In genomic region chr1:226761322-226761721, GRCh38 we compare ENCODE assay signal across 16 cellular contexts.
"Had no signal": no experiment of that assay in that cellular context is flagged by ENCODE, and none has a peak within 500 bp of the region (broad histone marks: within the 10 kb centered on the region; RNA-seq: fewer than 3 reads in every experiment).

No MANE protein-coding gene starts in this region.

- ATAC-seq: activated naive CD8-positive, alpha-beta T cell treated with anti-CD3 and anti-CD28 coated beads, Interleukin-2, amount 50 U/mL, for 24 hours; heart right ventricle; left ventricle myocardium superior had no signal

- H3K4me3 ChIP-seq: coronary artery, heart right ventricle, prostate gland, right atrium auricular region, tibial nerve had no signal

- DNase-seq: activated CD4-positive, alpha-beta memory T cell treated with anti-CD3 and anti-CD28 coated beads for 36 hours; activated effector memory CD4-positive, alpha-beta T cell treated with Interleukin-2 at 50 U/mL for 16 hours; activated naive CD4-positive, alpha-beta T cell treated with anti-CD3 and anti-CD28 coated beads, Interleukin-2, amount 10 ng/mL, durations not matched to agents 7 days and 5 days; activated naive CD8-positive, alpha-beta T cell treated with anti-CD3 and anti-CD28 coated beads, Interleukin-2, amount 50 U/mL, for 24 hours; activated T-cell treated with anti-CD3 and anti-CD28 coated beads for 4 hours; aorta; brain microvascular endothelial cell; heart right ventricle; immature natural killer cell; left ventricle myocardium superior; naive B cell had no signal

- H3K27ac ChIP-seq: brain microvascular endothelial cell, coronary artery, heart right ventricle, prostate gland, right atrium auricular region, tibial nerve, VCaP had no signal

- H3K4me1 ChIP-seq: heart right ventricle, prostate gland, right atrium auricular region, tibial nerve had no signal

- H3K27me3 ChIP-seq: brain microvascular endothelial cell, right atrium auricular region, tibial nerve had no signal

- H3K36me3 ChIP-seq: brain microvascular endothelial cell, heart right ventricle, prostate gland, right atrium auricular region, tibial nerve had no signal

- H3K9me3 ChIP-seq: heart right ventricle, prostate gland, right atrium auricular region, tibial nerve had no signal
